Comparison of ENCODE assay signal across 32 cellular contexts in genomic region chr17:66488874-66489273, GRCh38.
"Had no signal": no experiment of that assay in that cellular context is flagged by ENCODE, and none has a peak within 500 bp of the region (broad histone marks: within the 10 kb centered on the region; RNA-seq: fewer than 3 reads in every experiment).

No MANE protein-coding gene starts in this region.

- H3K4me2 ChIP-seq: neural progenitor cell had no signal

- H3K27me3 Mint-ChIP-seq: naive thymus-derived CD4-positive, alpha-beta T cell; progenitor cell of endocrine pancreas; stimulated activated memory B cell treated with anti-CD40 and anti-IgM and Interleukin-4, amounts not matched to agents 10 μg/mL and 1 μg/mL and 100 μg/mL, for 72 hours had no signal

- FAIRE-seq: endothelial cell of umbilical vein, urothelium cell line had no signal

- H3K4me1 ChIP-seq: gastroesophageal sphincter, left ventricle myocardium inferior, lower lobe of right lung, parathyroid adenoma, right atrium auricular region had no signal

- ATAC-seq: foreskin keratinocyte; gastroesophageal sphincter; heart right ventricle; lower lobe of right lung; naive thymus-derived CD4-positive, alpha-beta T cell; stimulated activated memory B cell treated with anti-CD40 and anti-IgM and Interleukin-4, amounts not matched to agents 10 μg/mL and 1 μg/mL and 100 μg/mL, for 72 hours; stimulated activated naive CD8-positive, alpha-beta T cell treated with anti-CD3 and anti-CD28 coated beads, Interleukin-15, Interleukin-2, amounts not matched to agents 100 U/mL and 50 U/mL, for 24 hours had no signal

- H3K4me1 Mint-ChIP-seq: memory B cell; stimulated activated memory B cell treated with anti-CD40 and anti-IgM and Interleukin-4, amounts not matched to agents 10 μg/mL and 1 μg/mL and 100 μg/mL, for 72 hours had no signal

- H3K27ac ChIP-seq: coronary artery, esophagus muscularis mucosa, foreskin keratinocyte, gastroesophageal sphincter, heart right ventricle, left ventricle myocardium inferior, lower lobe of right lung, neural progenitor cell, parathyroid adenoma, right atrium auricular region, sigmoid colon, thoracic aorta, tibial nerve, upper lobe of left lung had no signal

- H3K4me3 Mint-ChIP-seq: immature natural killer cell; memory B cell; nephron; neural progenitor cell; stimulated activated memory B cell treated with anti-CD40 and anti-IgM and Interleukin-4, amounts not matched to agents 10 μg/mL and 1 μg/mL and 100 μg/mL, for 72 hours had no signal

- H3K9me3 ChIP-seq: esophagus muscularis mucosa, gastroesophageal sphincter, heart right ventricle, left ventricle myocardium inferior, lower lobe of right lung, right atrium auricular region, sigmoid colon, thoracic aorta, tibial nerve, upper lobe of left lung had no signal

- H3K9me3 Mint-ChIP-seq: immature natural killer cell, memory B cell, nephron, neural progenitor cell had no signal

- H3K79me2 ChIP-seq: parathyroid adenoma had no signal

- H3K9ac ChIP-seq: neural progenitor cell, parathyroid adenoma had no signal

- H2AFZ ChIP-seq: neural progenitor cell, parathyroid adenoma had no signal

- H3K27ac Mint-ChIP-seq: immature natural killer cell; memory B cell; neural progenitor cell; progenitor cell of endocrine pancreas; stimulated activated memory B cell treated with anti-CD40 and anti-IgM and Interleukin-4, amounts not matched to agents 10 μg/mL and 1 μg/mL and 100 μg/mL, for 72 hours had no signal

- H3K27me3 ChIP-seq: esophagus muscularis mucosa, foreskin keratinocyte, gastroesophageal sphincter, heart right ventricle, neural progenitor cell, right atrium auricular region, sigmoid colon, tibial nerve, upper lobe of left lung had no signal

- H3K36me3 ChIP-seq: esophagus muscularis mucosa, gastroesophageal sphincter, heart right ventricle, left ventricle myocardium inferior, lower lobe of right lung, neural progenitor cell, right atrium auricular region, sigmoid colon, thoracic aorta, tibial nerve, upper lobe of left lung had no signal

- H3K36me3 Mint-ChIP-seq: memory B cell; neural progenitor cell; stimulated activated memory B cell treated with anti-CD40 and anti-IgM and Interleukin-4, amounts not matched to agents 10 μg/mL and 1 μg/mL and 100 μg/mL, for 72 hours had no signal

- DNase-seq: dermis blood vessel endothelial cell; effector memory CD4-positive, alpha-beta T cell; foreskin keratinocyte; glutamatergic neuron; heart right ventricle; hypothalamus; immature natural killer cell; islet precursor cell; kidney glomerular epithelial cell; left colon; left ventricle myocardium inferior; lower lobe of right lung; naive thymus-derived CD4-positive, alpha-beta T cell; sigmoid colon; stimulated activated CD4-positive, alpha-beta T cell treated with anti-CD3 and anti-CD28 coated beads, Interleukin-4, amount 100 ng/mL, for 4 hours; stimulated activated naive CD8-positive, alpha-beta T cell treated with anti-CD3 and anti-CD28 coated beads, Interleukin-15, Interleukin-2, amounts not matched to agents 100 U/mL and 50 U/mL, for 24 hours; substantia nigra; upper lobe of left lung had no signal

- H3K4me3 ChIP-seq: coronary artery, esophagus muscularis mucosa, gastroesophageal sphincter, heart right ventricle, left ventricle myocardium inferior, lower lobe of right lung, neural progenitor cell, right atrium auricular region, sigmoid colon, thoracic aorta, tibial nerve, upper lobe of left lung had no signal
